Comparison of ENCODE assay signal across 28 cellular contexts in the genomic region with DNA sequence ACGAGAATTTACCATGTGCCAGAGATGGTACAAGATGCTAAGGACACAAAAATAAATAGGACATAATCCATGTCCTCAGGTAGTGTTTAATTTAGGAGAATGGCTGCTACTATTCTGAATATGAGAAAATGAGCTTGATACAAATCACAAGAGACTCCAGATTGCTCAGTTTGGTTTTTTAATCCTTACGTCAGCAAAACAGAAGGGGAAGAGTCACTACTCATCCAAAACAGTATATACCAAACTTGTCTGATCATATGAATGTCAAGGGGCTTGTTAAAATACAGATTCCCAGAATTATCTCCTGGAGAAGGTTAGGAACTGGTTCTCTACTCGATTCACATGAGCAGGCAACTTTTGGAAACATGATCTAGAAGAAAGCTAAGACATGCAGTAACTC. TPM values are rescaled to one million over a fixed set of nuclear protein-coding genes. Genes with fewer than 3 reads are reported as not detected.
"Had no signal": no experiment of that assay in that cellular context is flagged by ENCODE, and none has a peak within 500 bp of the region (broad histone marks: within the 10 kb centered on the region; RNA-seq: fewer than 3 reads in every experiment).

No MANE protein-coding gene starts in this region.

- H3K27me3 ChIP-seq: ascending aorta, brain microvascular endothelial cell, esophagus muscularis mucosa, foreskin keratinocyte, ovary, testis, transverse colon had no signal

- H3K9me3 Mint-ChIP-seq: activated CD4-positive, alpha-beta memory T cell treated with anti-CD3 and anti-CD28 coated beads for 36 hours; activated T-cell treated with anti-CD3 and anti-CD28 coated beads, Interleukin-2, amount 50 U/mL, for 24 hours; activated T-helper 2 cell treated with anti-CD3 and anti-CD28 coated beads, Interferon-gamma antibody, Interleukin-2, Interleukin-4, amounts not matched to agents 10 μg/mL and 5 μg/mL and 100 μg/mL, durations not matched to agents 14 hours and 24 hours and 36 hours had no signal

- H3K36me3 Mint-ChIP-seq: activated CD4-positive, alpha-beta memory T cell treated with anti-CD3 and anti-CD28 coated beads for 36 hours; activated naive CD8-positive, alpha-beta T cell had no signal

- FAIRE-seq: urothelium cell line had no signal

- H3K4me1 ChIP-seq: ascending aorta, foreskin keratinocyte had no signal

- H3K27ac ChIP-seq: ascending aorta, brain microvascular endothelial cell, esophagus muscularis mucosa, foreskin keratinocyte, left ventricle myocardium inferior, ovary, transverse colon had no signal

- H3K4me3 ChIP-seq: ascending aorta, esophagus muscularis mucosa, left ventricle myocardium inferior, lung, mucosa of descending colon, ovary, skin epidermis, testis, transverse colon had no signal

- DNase-seq: activated CD4-positive, alpha-beta memory T cell treated with anti-CD3 and anti-CD28 coated beads for 36 hours; activated CD4-positive, alpha-beta T cell treated with anti-CD3 and anti-CD28 coated beads for 4 hours; activated CD4-positive, CD25-positive, alpha-beta regulatory T cell; activated CD8-positive, alpha-beta memory T cell treated with anti-CD3 and anti-CD28 coated beads, Interleukin-2, amount 50 U/mL, for 4 hours; activated T-cell treated with anti-CD3 and anti-CD28 coated beads, Interleukin-2, amount 50 U/mL, for 24 hours; brain microvascular endothelial cell; cortex of kidney; endodermal cell; foreskin keratinocyte; left ventricle myocardium inferior; mucosa of descending colon; nephron progenitor cell; ovary; stimulated activated CD4-positive, alpha-beta T cell treated with anti-CD3 and anti-CD28 coated beads, Interleukin-12 subunit alpha, Interleukin-12 subunit beta, amount 100 ng/mL, for 4 hours; stimulated activated CD4-positive, alpha-beta T cell treated with anti-CD3 and anti-CD28 coated beads, Interleukin-4, amount 100 ng/mL, for 1 hour; stimulated activated naive CD8-positive, alpha-beta T cell treated with anti-CD3 and anti-CD28 coated beads, Interleukin-15, Interleukin-2, amounts not matched to agents 100 U/mL and 50 U/mL, for 24 hours; T-helper 2 cell; transverse colon had no signal

- H3K9me3 ChIP-seq: ascending aorta, esophagus muscularis mucosa, left ventricle myocardium inferior, mucosa of descending colon, ovary, testis, transverse colon had no signal

- H3K27ac Mint-ChIP-seq: activated CD4-positive, alpha-beta memory T cell treated with anti-CD3 and anti-CD28 coated beads for 36 hours; activated naive CD8-positive, alpha-beta T cell; activated T-cell treated with anti-CD3 and anti-CD28 coated beads, Interleukin-2, amount 50 U/mL, for 24 hours; activated T-helper 2 cell treated with anti-CD3 and anti-CD28 coated beads, Interferon-gamma antibody, Interleukin-2, Interleukin-4, amounts not matched to agents 10 μg/mL and 5 μg/mL and 100 μg/mL, durations not matched to agents 14 hours and 24 hours and 36 hours; endodermal cell; nephron progenitor cell; progenitor cell of endocrine pancreas had no signal

- H3K36me3 ChIP-seq: ascending aorta, brain microvascular endothelial cell, esophagus muscularis mucosa, left ventricle myocardium inferior, ovary, transverse colon had no signal

- H3K27me3 Mint-ChIP-seq: activated CD4-positive, alpha-beta memory T cell treated with anti-CD3 and anti-CD28 coated beads for 36 hours; activated naive CD8-positive, alpha-beta T cell; progenitor cell of endocrine pancreas had no signal

- H3K4me3 Mint-ChIP-seq: activated CD4-positive, alpha-beta memory T cell treated with anti-CD3 and anti-CD28 coated beads for 36 hours; activated T-cell treated with anti-CD3 and anti-CD28 coated beads, Interleukin-2, amount 50 U/mL, for 24 hours; endodermal cell had no signal

- ATAC-seq: foreskin keratinocyte; mucosa of descending colon; sciatic nerve; stimulated activated naive CD8-positive, alpha-beta T cell treated with anti-CD3 and anti-CD28 coated beads, Interleukin-15, Interleukin-2, amounts not matched to agents 100 U/mL and 50 U/mL, for 24 hours had no signal

RNA-seq across cellular contexts. Expression of a gene that starts 9.7 kb away (rescaled TPM):
- total RNA-seq: endodermal cell, foreskin keratinocyte, sciatic nerve had no signal
